Comparison of ENCODE assay signal across 9 cellular contexts in the genomic region with DNA sequence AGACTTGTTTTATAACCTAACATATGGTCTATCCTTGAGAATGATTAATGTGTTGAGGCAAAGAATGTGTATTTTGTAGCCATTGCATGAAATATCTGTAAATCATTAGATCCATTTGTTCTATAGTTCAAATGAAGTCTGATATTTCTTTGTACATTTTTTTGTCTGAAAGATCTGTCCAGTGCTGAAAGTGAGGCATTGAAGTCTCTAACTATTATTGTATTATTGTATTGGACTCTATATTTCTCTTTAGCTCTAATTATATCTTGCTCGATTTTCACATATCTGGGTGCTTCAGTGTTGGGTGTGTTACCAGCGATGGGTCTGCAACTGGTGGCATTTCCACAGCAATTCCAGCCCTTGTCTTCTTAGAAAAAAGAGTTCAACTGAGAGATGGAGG.
"Had no signal": no experiment of that assay in that cellular context is flagged by ENCODE, and none has a peak within 500 bp of the region (broad histone marks: within the 10 kb centered on the region; RNA-seq: fewer than 3 reads in every experiment).

No MANE protein-coding gene starts in this region.

- H3K9me3 Mint-ChIP-seq: GM23338, HFFc6 had no signal

- H3K4me3 ChIP-seq: GM23338 had no signal

- H3K27ac Mint-ChIP-seq: GM23338, H9, HFFc6 had no signal

- FAIRE-seq: H1, H54 had no signal

- H3K4me3 Mint-ChIP-seq: GM23338, H9, HFFc6 had no signal

- DNase-seq: H9, HCEC 1CT, HFFc6, IMR-90, KBM-7 had no signal

- H2AFZ ChIP-seq: GM23338 had no signal

- H3K4me1 Mint-ChIP-seq: GM23338, H9 had no signal

- H3K27ac ChIP-seq: HL-60 had no signal

- H3K4me2 ChIP-seq: GM23338 had no signal

- ATAC-seq: GM23338 had no signal
